18 cellular contexts compared by ENCODE assay signal in the genomic region with DNA sequence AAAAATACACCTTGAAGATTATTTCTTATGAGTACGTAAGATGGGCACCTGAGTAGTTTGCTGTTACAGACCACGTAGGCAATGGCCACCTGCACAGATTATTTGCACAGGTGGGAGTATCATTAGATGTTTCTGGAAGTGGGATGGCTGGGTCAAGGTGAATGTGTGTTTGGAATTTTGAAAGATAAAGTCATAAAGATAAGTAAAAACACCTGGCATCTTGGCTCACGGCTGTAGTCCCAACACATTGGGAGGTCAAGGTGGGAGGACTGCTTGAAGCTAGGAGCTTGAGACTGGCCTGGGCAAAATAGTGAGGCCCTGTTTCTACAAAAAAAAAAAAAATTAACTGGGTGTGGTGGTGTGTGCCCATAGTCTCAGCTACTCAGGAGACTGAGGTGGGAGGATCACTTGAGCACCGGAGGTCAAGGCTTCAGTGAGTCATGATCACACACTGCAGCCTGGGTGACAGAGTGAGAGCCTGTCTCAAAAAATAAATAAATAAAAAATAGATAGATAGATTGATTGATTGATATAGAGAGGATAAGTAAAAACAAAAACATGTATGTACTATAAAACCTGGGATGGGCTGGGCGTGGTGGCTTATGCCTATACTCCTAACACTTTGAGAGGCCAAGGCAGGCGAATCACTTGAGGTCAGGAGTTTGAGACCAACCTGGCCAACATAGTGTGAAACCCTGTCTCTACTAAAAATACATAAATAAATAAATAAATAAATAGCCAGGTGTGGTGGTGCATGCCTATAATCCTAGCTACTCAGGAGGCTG. TPM values are rescaled to one million over a fixed set of nuclear protein-coding genes. Genes with fewer than 3 reads are reported as not detected.
DNase-seq lines count a peak whose midpoint lies in the region; ATAC-seq and TF ChIP-seq lines count a peak whose summit lies in the region.
"Had no signal": no experiment of that assay in that cellular context is flagged by ENCODE, and none has a peak within 500 bp of the region (broad histone marks: within the 10 kb centered on the region; RNA-seq: fewer than 3 reads in every experiment).

No MANE protein-coding gene starts in this region.

- peak overlapping the region; percentile 54 for H3K27ac ChIP-seq in C4-2B
- H3K27ac ChIP-seq in Panc1 (ENCODE audit: low read length): peak overlapping the region; percentile 83
- H3K27ac ChIP-seq: A549 had no signal

- POLR2A ChIA-PET in Panc1 (lab: Charles Lee): interaction anchor here (0.6 kb wide), 2 partner anchors 10 to 55 kb away, joined by 3 read pairs; no protein-coding TSS in a partner anchor

- H3K4me3 ChIP-seq in Panc1 (ENCODE audit: low read depth in 2 of 2, low read length in 2 of 2): no peak overlapping the region
- H3K4me3 ChIP-seq: A549, Peyer's patch had no signal

- no peaks in the 10 kb centered on the region for H3K9me3 Mint-ChIP-seq in stimulated activated effector memory CD8-positive, alpha-beta T cell treated with anti-CD3 and anti-CD28 coated beads, Interleukin-12 subunit alpha, Interleukin-12 subunit beta, amount 100 ng/mL, for 72 hours
- H3K9me3 Mint-ChIP-seq: CD8-positive, alpha-beta memory T cell had no signal

- H3K27ac Mint-ChIP-seq in stimulated activated effector memory CD8-positive, alpha-beta T cell treated with anti-CD3 and anti-CD28 coated beads, Interleukin-12 subunit alpha, Interleukin-12 subunit beta, amount 100 ng/mL, for 72 hours: peak overlapping the region; percentile 43

- peaks cover 73% of the 10 kb centered on the region for H3K36me3 Mint-ChIP-seq in stimulated activated effector memory CD8-positive, alpha-beta T cell treated with anti-CD3 and anti-CD28 coated beads, Interleukin-12 subunit alpha, Interleukin-12 subunit beta, amount 100 ng/mL, for 72 hours

- no TSS peak for BruUV-seq in Panc1 (replicated peaks; lab: Mats Ljungman, UMichigan)

- H3K4me3 Mint-ChIP-seq in stimulated activated effector memory CD8-positive, alpha-beta T cell treated with anti-CD3 and anti-CD28 coated beads, Interleukin-12 subunit alpha, Interleukin-12 subunit beta, amount 100 ng/mL, for 72 hours: no peak overlapping the region
- H3K4me3 Mint-ChIP-seq: CD8-positive, alpha-beta memory T cell had no signal

- TF ChIP-seq CTCF in C4-2B (conservative IDR thresholded peaks at IDR 0.05) (no peak), Panc1 (IDR thresholded peaks at IDR 0.05) (no peak)

- H3K9me3 ChIP-seq in Panc1 (ENCODE audit: control insufficient read depth, insufficient read depth, low read depth, low read length): no peaks in the 10 kb centered on the region
- H3K9me3 ChIP-seq: Peyer's patch had no signal

- no peaks in the 10 kb centered on the region for H3K36me3 ChIP-seq in Panc1 (ENCODE audit: control insufficient read depth, insufficient read depth, low read length)

- H3K4me1 Mint-ChIP-seq in stimulated activated effector memory CD8-positive, alpha-beta T cell treated with anti-CD3 and anti-CD28 coated beads, Interleukin-12 subunit alpha, Interleukin-12 subunit beta, amount 100 ng/mL, for 72 hours: peaks cover 9% of the 10 kb centered on the region

- ATAC-seq in Panc1 (peak; percentile 68), left colon (peak; percentile 38), GM19324 (IDR thresholded peaks at IDR 0.05; ENCODE audit: low FRiP score, unreplicated experiment) (no peak)
- no peak for ATAC-seq in stimulated activated effector memory CD8-positive, alpha-beta T cell treated with anti-CD3 and anti-CD28 coated beads, Interleukin-12 subunit alpha, Interleukin-12 subunit beta, amount 100 ng/mL, for 72 hours
- ATAC-seq: A549, HepG2 had no signal

- intact Hi-C loops in Panc1 (cut with micrococcal nuclease; ENCODE audit: unreplicated experiment): no loop called here
- intact Hi-C loops in left colon (cut with DNase I, micrococcal nuclease): loop anchor here (10.0 kb wide), 2 partner anchors 143 to 273 kb away; no protein-coding TSS in a partner anchor

- no peaks in the 10 kb centered on the region for H3K27me3 ChIP-seq in Panc1 (ENCODE audit: control insufficient read depth, insufficient read depth, low read length)
- H3K27me3 ChIP-seq: Peyer's patch had no signal

- peaks cover 72% of the 10 kb centered on the region for H3K4me1 ChIP-seq in Panc1 (ENCODE audit: control insufficient read depth, insufficient read depth, low read length)

- DNase-seq in Panc1 (ENCODE audit: low read depth, low spot score) (no peak), left colon (peak in 1 of 2 donors; percentile 41), NCI-H2171 treated with DMSO at 0.1 percent for 48 hours (lab: John Stamatoyannopoulos, UW) (no peak), NK-92 (lab: John Stamatoyannopoulos, UW; ENCODE audit: unreplicated experiment) (no peak)
- DNase-seq in stimulated activated effector memory CD8-positive, alpha-beta T cell treated with anti-CD3 and anti-CD28 coated beads, Interleukin-12 subunit alpha, Interleukin-12 subunit beta, amount 100 ng/mL, for 72 hours (ENCODE audit: low spot score in 2 of 2): no peak
- DNase-seq: CD8-positive, alpha-beta memory T cell; DMS79; GOT3; KBM-7; MV-4-11; NCI-H187; NCI-H226; NCI-H524; Peyer's patch had no signal

- CTCF ChIA-PET in Panc1 (lab: Charles Lee): interaction anchor here (0.7 kb wide), 1 partner anchor 15 kb away, joined by 3 read pairs; no protein-coding TSS in a partner anchor

- in situ Hi-C loops in Panc1 (cut with HindIII; ENCODE audit: low pct_unique_long_range_greater_than_20kb, low sequenced_read_pairs): no loop called here

RNA-seq across cellular contexts. Expression of gene ODC1, which starts 30.4 kb away (rescaled TPM):
- 159 TPM for total RNA-seq in Panc1 (2021; ENCODE audit: unreplicated experiment)
- 135 TPM for polyA plus RNA-seq in Panc1 (2012; ENCODE audit: insufficient read length)
- total RNA-seq in left colon: 10 to 100 TPM; 41.5 to 44.6 TPM

Comparison
In these comparisons a context has a peak if more than half of its experiments do, and no peak if none do; other contexts are left out.
1. ATAC-seq: peak in Panc1 (single experiment) and left colon (single experiment); none in stimulated activated effector memory CD8-positive, alpha-beta T cell treated with anti-CD3 and anti-CD28 coated beads, Interleukin-12 subunit alpha, Interleukin-12 subunit beta, amount 100 ng/mL, for 72 hours (single experiment) and GM19324 (single experiment).